ENCODE assay signal across 12 cellular contexts in the genomic region with DNA sequence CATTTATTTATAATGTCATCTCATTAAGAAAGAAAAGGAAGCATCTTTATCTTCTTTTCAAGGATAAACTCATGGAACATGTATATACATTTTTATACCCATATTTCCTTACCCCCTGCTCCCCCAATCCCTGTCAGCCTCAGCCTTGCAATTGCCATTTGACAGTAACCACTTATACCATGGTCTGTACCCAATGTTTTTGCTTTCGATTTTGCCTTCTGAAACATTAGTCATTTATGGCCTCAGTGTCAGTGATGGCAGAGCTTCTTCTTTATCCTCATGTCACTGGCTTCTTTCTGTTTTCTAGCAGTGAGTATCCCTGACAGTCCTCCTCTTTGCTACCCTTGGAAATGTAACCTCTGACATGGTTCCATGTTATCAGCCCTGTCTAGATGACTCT.
A peak's percentile ranks its signal among the peaks of the same experiment; 100 is the strongest.
DNase-seq lines count a peak whose midpoint lies in the region; ATAC-seq lines count a peak whose summit lies in the region.
"Had no signal": no experiment of that assay in that cellular context is flagged by ENCODE, and none has a peak within 500 bp of the region (broad histone marks: within the 10 kb centered on the region; RNA-seq: fewer than 3 reads in every experiment).

No MANE protein-coding gene starts in this region.

- peak; percentile 55 to 79 for ATAC-seq in activated T-cell treated with anti-CD3 and anti-CD28 coated beads, Interleukin-2, amount 50 U/mL, for 4 hours
- ATAC-seq in HG02870 (IDR thresholded peaks at IDR 0.05; ENCODE audit: unreplicated experiment) (peak; percentile 69), HG03378 (IDR thresholded peaks at IDR 0.05; ENCODE audit: unreplicated experiment) (no peak)
- ATAC-seq in stimulated activated memory B cell treated with anti-CD40 and anti-IgM and Interleukin-4, amounts not matched to agents 10 μg/mL and 1 μg/mL and 100 μg/mL, for 72 hours: peak; percentile 36

- H3K9me3 Mint-ChIP-seq in activated T-cell treated with anti-CD3 and anti-CD28 coated beads, Interleukin-2, amount 50 U/mL, for 4 hours: no peaks in the 10 kb centered on the region
- no peaks in the 10 kb centered on the region for H3K9me3 Mint-ChIP-seq in activated T-cell treated with anti-CD3 and anti-CD28 coated beads, Interleukin-2, amount 50 U/mL, for 24 hours
- no peaks in the 10 kb centered on the region for H3K9me3 Mint-ChIP-seq in stimulated activated memory B cell treated with anti-CD40 and anti-IgM and Interleukin-4, amounts not matched to agents 10 μg/mL and 1 μg/mL and 100 μg/mL, for 72 hours

- no peaks in the 10 kb centered on the region for H3K27me3 Mint-ChIP-seq in activated T-cell treated with anti-CD3 and anti-CD28 coated beads, Interleukin-2, amount 50 U/mL, for 4 hours (ENCODE audit: low read depth)
- no peaks in the 10 kb centered on the region for H3K27me3 Mint-ChIP-seq in activated T-cell treated with anti-CD3 and anti-CD28 coated beads, Interleukin-2, amount 50 U/mL, for 24 hours
- no peaks in the 10 kb centered on the region for H3K27me3 Mint-ChIP-seq in stimulated activated memory B cell treated with anti-CD40 and anti-IgM and Interleukin-4, amounts not matched to agents 10 μg/mL and 1 μg/mL and 100 μg/mL, for 72 hours

- no peak overlapping the region for H3K4me3 Mint-ChIP-seq in activated T-cell treated with anti-CD3 and anti-CD28 coated beads, Interleukin-2, amount 50 U/mL, for 4 hours
- H3K4me3 Mint-ChIP-seq in activated T-cell treated with anti-CD3 and anti-CD28 coated beads, Interleukin-2, amount 50 U/mL, for 24 hours: no peak overlapping the region
- no peak overlapping the region for H3K4me3 Mint-ChIP-seq in stimulated activated memory B cell treated with anti-CD40 and anti-IgM and Interleukin-4, amounts not matched to agents 10 μg/mL and 1 μg/mL and 100 μg/mL, for 72 hours

- no peaks in the 10 kb centered on the region for H3K36me3 Mint-ChIP-seq in activated T-cell treated with anti-CD3 and anti-CD28 coated beads, Interleukin-2, amount 50 U/mL, for 4 hours (ENCODE audit: insufficient read depth)
- no peaks in the 10 kb centered on the region for H3K36me3 Mint-ChIP-seq in activated T-cell treated with anti-CD3 and anti-CD28 coated beads, Interleukin-2, amount 50 U/mL, for 24 hours (ENCODE audit: low read depth)
- no peaks in the 10 kb centered on the region for H3K36me3 Mint-ChIP-seq in stimulated activated memory B cell treated with anti-CD40 and anti-IgM and Interleukin-4, amounts not matched to agents 10 μg/mL and 1 μg/mL and 100 μg/mL, for 72 hours

- DNase-seq in activated T-cell treated with anti-CD3 and anti-CD28 coated beads, Interleukin-2, amount 50 U/mL, for 4 hours: no peak
- DNase-seq in activated T-cell treated with anti-CD3 and anti-CD28 coated beads, Interleukin-2, amount 50 U/mL, for 24 hours: no peak
- DNase-seq in NOMO-1 treated with DMSO at 0.1 percent for 48 hours (lab: John Stamatoyannopoulos, UW; ENCODE audit: unreplicated experiment): peak; percentile 14
- DNase-seq in GM19238 (ENCODE audit: insufficient read length, low spot score): no peak
- DNase-seq in NCI-H2196 treated with DMSO at 0.1 percent for 48 hours (lab: John Stamatoyannopoulos, UW; ENCODE audit: unreplicated experiment): no peak
- DNase-seq: activated T-cell treated with anti-CD3 and anti-CD28 coated beads, Interleukin-2, amount 50 U/mL, for 48 hours; midbrain; NCI-H1417 treated with DMSO at 0.1 percent for 48 hours; NCI-H69 had no signal

- H3K27ac Mint-ChIP-seq in activated T-cell treated with anti-CD3 and anti-CD28 coated beads, Interleukin-2, amount 50 U/mL, for 24 hours: no peak overlapping the region
- H3K27ac Mint-ChIP-seq in stimulated activated memory B cell treated with anti-CD40 and anti-IgM and Interleukin-4, amounts not matched to agents 10 μg/mL and 1 μg/mL and 100 μg/mL, for 72 hours: no peak overlapping the region

- peaks cover 3% of the 10 kb centered on the region for H3K4me1 Mint-ChIP-seq in activated T-cell treated with anti-CD3 and anti-CD28 coated beads, Interleukin-2, amount 50 U/mL, for 4 hours (ENCODE audit: low read depth)
- peaks cover 4% of the 10 kb centered on the region for H3K4me1 Mint-ChIP-seq in activated T-cell treated with anti-CD3 and anti-CD28 coated beads, Interleukin-2, amount 50 U/mL, for 24 hours (ENCODE audit: low read depth)
- no peaks in the 10 kb centered on the region for H3K4me1 Mint-ChIP-seq in stimulated activated memory B cell treated with anti-CD40 and anti-IgM and Interleukin-4, amounts not matched to agents 10 μg/mL and 1 μg/mL and 100 μg/mL, for 72 hours
